31 cellular contexts compared by ENCODE assay signal in genomic region chr17:29914819-29915537, GRCh38. TPM values are rescaled to one million over a fixed set of nuclear protein-coding genes. Genes with fewer than 3 reads are reported as not detected.
DNase-seq lines count a peak whose midpoint lies in the region; ATAC-seq, FAIRE-seq and TF ChIP-seq lines count a peak whose summit lies in the region.
"Had no signal": no experiment of that assay in that cellular context is flagged by ENCODE, and none has a peak within 500 bp of the region (broad histone marks: within the 10 kb centered on the region; RNA-seq: fewer than 3 reads in every experiment).

No MANE protein-coding gene starts in this region.

- ATAC-seq in A549 (no peak), Right ventricle myocardium inferior (no peak)
- ATAC-seq: activated T-cell treated with anti-CD3 and anti-CD28 coated beads, Interleukin-2, amount 50 U/mL, for 4 hours; HepG2; left ventricle myocardium superior; pancreas; stimulated activated naive B cell treated with anti-CD40 and anti-IgM and Interleukin-4, amounts not matched to agents 10 μg/mL and 1 μg/mL and 100 μg/mL, for 72 hours; upper lobe of right lung had no signal

- H3K36me3 ChIP-seq in HAP-1 (replicated peaks) (no peaks in the 10 kb centered on the region), esophagus muscularis mucosa (peaks cover 0 to 6% (median 0%) of the 10 kb centered on the region in 4 donors)
- H3K36me3 ChIP-seq: cardiac muscle cell, colonic mucosa, neural progenitor cell, pancreas, upper lobe of right lung had no signal

- no peak overlapping the region for H3K4me2 ChIP-seq in A549
- H3K4me2 ChIP-seq: neural progenitor cell had no signal

- WGBS in A549 (ENCODE audit: missing lambda C conversion rate) = 86% methylated on average over 2 of the region's 2 CpGs
- 68% methylated on average over 2 of the region's 2 CpGs for WGBS in esophagus muscularis mucosa

- CTCF ChIA-PET in A549 (lab: Yijun Ruan, JAX) = interaction anchor here (0.6 to 3.4 kb wide), 5 partner anchors 9 to 202 kb away, joined by 3 to 30 read pairs (median 4); partner anchors contain the start of gene SSH2

- H3K4me1 ChIP-seq in A549 = peaks cover 11% of the 10 kb centered on the region
- peaks cover 23% of the 10 kb centered on the region for H3K4me1 ChIP-seq in HAP-1
- peaks cover 12 to 25% (median 19%) of the 10 kb centered on the region in 4 donors for H3K4me1 ChIP-seq in esophagus muscularis mucosa
- H3K4me1 ChIP-seq: colonic mucosa, neural progenitor cell had no signal

- H3K27ac ChIP-seq in A549 (no peak overlapping the region), esophagus muscularis mucosa (replicated peaks in 1 of 4) (no peak overlapping the region)
- H3K27ac ChIP-seq: cardiac muscle cell, colonic mucosa, epithelial cell of prostate, neural progenitor cell, pancreas, SJSA1, skin epidermis, upper lobe of right lung had no signal

- no peaks in the 10 kb centered on the region for H3K27me3 ChIP-seq in HAP-1 (ENCODE audit: low read depth)
- no peaks in the 10 kb centered on the region for H3K27me3 ChIP-seq in esophagus muscularis mucosa
- H3K27me3 ChIP-seq: cardiac muscle cell, colonic mucosa, neural progenitor cell, pancreas, SJSA1, upper lobe of right lung had no signal

- H3K9me3 ChIP-seq in A549 = no peaks in the 10 kb centered on the region
- no peaks in the 10 kb centered on the region for H3K9me3 ChIP-seq in HAP-1
- no peaks in the 10 kb centered on the region for H3K9me3 ChIP-seq in esophagus muscularis mucosa
- H3K9me3 ChIP-seq: colonic mucosa, pancreas, SJSA1, upper lobe of right lung had no signal

- intact Hi-C loops in esophagus muscularis mucosa (cut with DNase I) = no loop called here
- intact Hi-C loops in Right ventricle myocardium inferior (cut with DNase I) = no loop called here

- FAIRE-seq in A549 (lab: Jason Lieb, UNC) = peak; percentile 51
- peak; percentile 12 for FAIRE-seq in RCC 7860 (lab: Jason Lieb, UNC)
- FAIRE-seq in islet of Langerhans (lab: Jason Lieb, UNC) = peak; percentile 30
- FAIRE-seq: astrocyte, HepG2, pancreas had no signal

- in situ Hi-C loops in HAP-1 (cut with MboI; ENCODE audit: low sequenced_read_pairs) = no loop called here

- TF ChIP-seq CTCF in A549 (IDR thresholded peaks at IDR 0.05) (no peak), esophagus muscularis mucosa (IDR thresholded peaks at IDR 0.05) (no peak)

- POLR2A ChIA-PET in A549 (lab: Yijun Ruan, JAX) = no interaction called here

- no peak for TF ChIP-seq POLR2A in A549 (IDR thresholded peaks at IDR 0.05; ENCODE audit: low read length)
- TF ChIP-seq POLR2A in esophagus muscularis mucosa (IDR thresholded peaks at IDR 0.05; ENCODE audit: low read depth) = no peak

- TF ChIP-seq EP300 in A549 (IDR thresholded peaks at IDR 0.05) (no peak), esophagus muscularis mucosa (IDR thresholded peaks at IDR 0.05) (no peak)

- TF ChIP-seq RAD21 in A549 (conservative IDR thresholded peaks at IDR 0.05 in 1 of 2, IDR thresholded peaks at IDR 0.05 in 1 of 2) = no peak

- DNase-seq in A549 (ENCODE audit: low read depth in 1 of 2, low spot score in 1 of 2) (no peak), HAP-1 (ENCODE audit: low spot score in 2 of 2) (peak; percentile 39 to 100), RCC 7860 (ENCODE audit: low spot score) (no peak), esophagus muscularis mucosa (ENCODE audit: extremely low spot score) (no peak), HT-29 (ENCODE audit: low spot score) (no peak), hippocampal formation (lab: John Stamatoyannopoulos, UW) (no peak), Right ventricle myocardium inferior (ENCODE audit: missing footprints) (no peak)
- DNase-seq: activated B cell treated with CpG ODN at 0.5 μM for 24 hours; activated T-cell treated with anti-CD3 and anti-CD28 coated beads, Interleukin-2, amount 50 U/mL, for 4 hours; CD4-positive, alpha-beta memory T cell; colonic mucosa; effector memory CD4-positive, alpha-beta T cell; glutamatergic neuron; islet precursor cell; left ventricle myocardium superior; NCI-H187 treated with DMSO at 0.1 percent for 48 hours; NCI-H2227 treated with DMSO at 0.1 percent for 48 hours; NCI-H748 treated with DMSO at 0.1 percent for 48 hours; pancreas; retina; stimulated activated naive B cell treated with anti-CD40 and anti-IgM and Interleukin-4, amounts not matched to agents 10 μg/mL and 1 μg/mL and 100 μg/mL, for 72 hours; upper lobe of right lung had no signal

- H3K4me3 ChIP-seq in A549 = no peak overlapping the region
- H3K4me3 ChIP-seq in HAP-1 = no peak overlapping the region
- no peak overlapping the region for H3K4me3 ChIP-seq in esophagus muscularis mucosa
- H3K4me3 ChIP-seq: cardiac muscle cell, colonic mucosa, neural progenitor cell, pancreas, SJSA1, skin epidermis, upper lobe of right lung had no signal

TF ChIP-seq in A549, 52 proteins besides CTCF, POLR2A, EP300 and RAD21:
- TF ChIP-seq ATOH8 (CRISPR knock-in tag; IDR thresholded peaks at IDR 0.05; ENCODE audit: low read depth) (no peak), MAFK (IDR thresholded peaks at IDR 0.05; ENCODE audit: partially characterized antibody) (peak; percentile 63)

RNA-seq across cellular contexts. Expression of gene SSH2, which starts 15.1 kb away (rescaled TPM):
- polyA plus RNA-seq in A549 (2011; rRNA removed) (24.5 and 24.8 TPM in 2 replicates), A549 (2017; fragmentation: RNase III; extraction: RNeasy Plus Mini Kit Qiagen cat#74134 plus additional on column Dnase treatment) (20.1 to 23.1 TPM (median 20.7 TPM) in 3 replicates)
- polyA plus RNA-seq in A549 (2012; cell fraction: cytosol; rRNA removed) = 18.0 and 21.0 TPM in 2 replicates
- 9.9 and 13.7 TPM in 2 replicates for polyA plus RNA-seq in A549 (2012; cell fraction: nucleus; rRNA removed)
- polyA minus RNA-seq in A549 (2011; rRNA and poly(A)+ RNA removed) = 35.6 and 37.2 TPM in 2 replicates
- total RNA-seq in esophagus muscularis mucosa (10 to 100 TPM; 20.7 to 31.1 (median 23.1) TPM), Right ventricle myocardium inferior (34.7 TPM)
- 6.6 and 8.3 TPM in 2 replicates for total RNA-seq in HT-29 (2014; rRNA removed; shearing (Covaris generic))

RNA-seq across cellular contexts. Expression of gene EFCAB5, which starts 26.5 kb away (rescaled TPM):
- polyA plus RNA-seq in A549 (2011; rRNA removed) (0.36 and 0.65 TPM in 2 replicates), A549 (2017; fragmentation: RNase III; extraction: RNeasy Plus Mini Kit Qiagen cat#74134 plus additional on column Dnase treatment) (1.6 to 2.6 TPM (median 1.8 TPM) in 3 replicates)
- 0.13 and 0.20 TPM in 2 replicates for polyA plus RNA-seq in A549 (2012; cell fraction: cytosol; rRNA removed)
- 0.02 and 0.04 TPM in 2 replicates for polyA plus RNA-seq in A549 (2012; cell fraction: nucleus; rRNA removed)
- 0.17 and 0.97 TPM in 2 replicates for polyA minus RNA-seq in A549 (2011; rRNA and poly(A)+ RNA removed)
- total RNA-seq in esophagus muscularis mucosa (under 1 TPM in 2 of 4 donors, not detected in 2; 0.17 to 0.78 TPM), Right ventricle myocardium inferior (not detected)
- total RNA-seq in HT-29 (2014; rRNA removed; shearing (Covaris generic)) = 0.51 TPM in 1 of 2 replicates, not detected in the other
- total RNA-seq: HepG2, mesenteric fat pad had no signal

Comparison
In these comparisons a context has a peak if more than half of its experiments do, and no peak if none do; other contexts are left out.
1. DNase-seq: peak in HAP-1 (2 of 2); none in A549 (0 of 2), RCC 7860 (single experiment), esophagus muscularis mucosa (single experiment), HT-29 (single experiment), hippocampal formation (0 of 2) and Right ventricle myocardium inferior (single experiment).